ENCODE assay signal across 8 cellular contexts in genomic region chr19:14081797-14082674, GRCh38. TPM values are rescaled to one million over a fixed set of nuclear protein-coding genes. Genes with fewer than 3 reads are reported as not detected.
DNase-seq lines count a peak whose midpoint lies in the region; ATAC-seq and TF ChIP-seq lines count a peak whose summit lies in the region.

No MANE protein-coding gene starts in this region.

- no peak for TF ChIP-seq CTCF in hepatocyte (IDR thresholded peaks at IDR 0.05; ENCODE audit: poor library complexity)

- no peaks in the 10 kb centered on the region for H3K27me3 Mint-ChIP-seq in activated T-helper 2 cell treated with anti-CD3 and anti-CD28 coated beads, Interferon-gamma antibody, Interleukin-2, Interleukin-4, amounts not matched to agents 10 μg/mL and 5 μg/mL and 100 μg/mL, durations not matched to agents 14 hours and 24 hours and 36 hours (ENCODE audit: low read depth)

- intact Hi-C loops in activated T-helper 2 cell treated with anti-CD3 and anti-CD28 coated beads, Interferon-gamma antibody, Interleukin-2, Interleukin-4, amounts not matched to agents 10 μg/mL and 5 μg/mL and 100 μg/mL, durations not matched to agents 14 hours and 24 hours and 36 hours (cut with micrococcal nuclease): loop anchor here (1.0 to 10.0 kb wide), 5 partner anchors 9 to 297 kb away; partner anchors contain the start of genes ASF1B and PRKACA

- ATAC-seq in HG03457 (IDR thresholded peaks at IDR 0.05; ENCODE audit: unreplicated experiment): peak; percentile 5

- peaks cover 24% of the 10 kb centered on the region for H3K79me2 ChIP-seq in hepatocyte

- H3K9me2 ChIP-seq in hepatocyte (replicated peaks; ENCODE audit: insufficient read depth): no peaks in the 10 kb centered on the region

- H3K4me1 Mint-ChIP-seq in activated T-helper 2 cell treated with anti-CD3 and anti-CD28 coated beads, Interferon-gamma antibody, Interleukin-2, Interleukin-4, amounts not matched to agents 10 μg/mL and 5 μg/mL and 100 μg/mL, durations not matched to agents 14 hours and 24 hours and 36 hours (ENCODE audit: low read depth): peaks cover 7% of the 10 kb centered on the region

- peak overlapping the region; percentile 85 for H3K27ac ChIP-seq in hepatocyte
- H3K27ac ChIP-seq in skin epidermis: peak overlapping the region; percentile 33 to 98 (median 90)

- H3K4me1 ChIP-seq in hepatocyte (ENCODE audit: insufficient read depth): peaks cover 11% of the 10 kb centered on the region

- no peaks in the 10 kb centered on the region for H3K36me3 ChIP-seq in hepatocyte (replicated peaks; ENCODE audit: insufficient read depth, low read depth)

- DNase-seq in NCI-H345 (lab: John Stamatoyannopoulos, UW): peak; percentile 8
- no peak for DNase-seq in NCI-H345 treated with DMSO at 0.1 percent for 48 hours (lab: John Stamatoyannopoulos, UW; ENCODE audit: unreplicated experiment)
- DNase-seq in activated T-helper 2 cell treated with anti-CD3 and anti-CD28 coated beads, Interferon-gamma antibody, Interleukin-2, Interleukin-4, amounts not matched to agents 10 μg/mL and 5 μg/mL and 100 μg/mL, durations not matched to agents 14 hours and 24 hours and 36 hours (ENCODE audit: low spot score): no peak
- peak; percentile 55 for DNase-seq in hepatocyte (ENCODE audit: low spot score)
- DNase-seq in mesenteric fat pad (ENCODE audit: low spot score): no peak
- no peak for DNase-seq in DMS 273 treated with DMSO at 0.1 percent for 48 hours (lab: John Stamatoyannopoulos, UW)

- peak overlapping the region; percentile 93 for H3K27ac Mint-ChIP-seq in activated T-helper 2 cell treated with anti-CD3 and anti-CD28 coated beads, Interferon-gamma antibody, Interleukin-2, Interleukin-4, amounts not matched to agents 10 μg/mL and 5 μg/mL and 100 μg/mL, durations not matched to agents 14 hours and 24 hours and 36 hours

- H3K4me3 Mint-ChIP-seq in activated T-helper 2 cell treated with anti-CD3 and anti-CD28 coated beads, Interferon-gamma antibody, Interleukin-2, Interleukin-4, amounts not matched to agents 10 μg/mL and 5 μg/mL and 100 μg/mL, durations not matched to agents 14 hours and 24 hours and 36 hours (ENCODE audit: low read depth): peak overlapping the region; percentile 93

- peak overlapping the region; percentile 51 for H2AFZ ChIP-seq in hepatocyte

- H3K9me3 Mint-ChIP-seq in activated T-helper 2 cell treated with anti-CD3 and anti-CD28 coated beads, Interferon-gamma antibody, Interleukin-2, Interleukin-4, amounts not matched to agents 10 μg/mL and 5 μg/mL and 100 μg/mL, durations not matched to agents 14 hours and 24 hours and 36 hours: no peaks in the 10 kb centered on the region

- H3K4me2 ChIP-seq in hepatocyte: peak overlapping the region; percentile 87

- H3K36me3 Mint-ChIP-seq in activated T-helper 2 cell treated with anti-CD3 and anti-CD28 coated beads, Interferon-gamma antibody, Interleukin-2, Interleukin-4, amounts not matched to agents 10 μg/mL and 5 μg/mL and 100 μg/mL, durations not matched to agents 14 hours and 24 hours and 36 hours (ENCODE audit: low read depth): peaks cover 10% of the 10 kb centered on the region

- H3K4me3 ChIP-seq in hepatocyte (peak overlapping the region; percentile 49), skin epidermis (peak overlapping the region; percentile 45 to 77 (median 69))

- H4K20me1 ChIP-seq in hepatocyte (ENCODE audit: insufficient read depth, poor library complexity, severe bottlenecking): no peaks in the 10 kb centered on the region

- 29% methylated on average over 24 of the region's 24 CpGs for WGBS in hepatocyte (ENCODE audit: low lambda C conversion rate, missing lambda C conversion rate)

- H3K9me3 ChIP-seq in hepatocyte (ENCODE audit: low read depth): no peaks in the 10 kb centered on the region

- H3K27me3 ChIP-seq in hepatocyte: no peaks in the 10 kb centered on the region

RNA-seq across cellular contexts. Expression of gene C19orf67, which starts 3.5 kb away (rescaled TPM):
- 0.46 and 0.75 TPM in 2 replicates for total RNA-seq in activated T-helper 2 cell treated with anti-CD3 and anti-CD28 coated beads, Interferon-gamma antibody, Interleukin-2, Interleukin-4, amounts not matched to agents 10 μg/mL and 5 μg/mL and 100 μg/mL, durations not matched to agents 14 hours and 24 hours and 36 hours
- total RNA-seq in hepatocyte (not detected in 2 replicates), mesenteric fat pad (not detected)
- not detected in 2 replicates for polyA plus RNA-seq in hepatocyte

RNA-seq across cellular contexts. Expression of gene SAMD1, which starts 8.5 kb away (rescaled TPM):
- total RNA-seq in activated T-helper 2 cell treated with anti-CD3 and anti-CD28 coated beads, Interferon-gamma antibody, Interleukin-2, Interleukin-4, amounts not matched to agents 10 μg/mL and 5 μg/mL and 100 μg/mL, durations not matched to agents 14 hours and 24 hours and 36 hours: 131 and 136 TPM in 2 replicates
- total RNA-seq in hepatocyte: 25.6 and 35.8 TPM in 2 replicates
- polyA plus RNA-seq in hepatocyte: 44.8 and 45.6 TPM in 2 replicates
- total RNA-seq in mesenteric fat pad: 32.3 TPM

RNA-seq across cellular contexts. Expression of gene MISP3, which starts 9.4 kb away (rescaled TPM):
- 5.3 and 5.5 TPM in 2 replicates for total RNA-seq in activated T-helper 2 cell treated with anti-CD3 and anti-CD28 coated beads, Interferon-gamma antibody, Interleukin-2, Interleukin-4, amounts not matched to agents 10 μg/mL and 5 μg/mL and 100 μg/mL, durations not matched to agents 14 hours and 24 hours and 36 hours
- 3.7 and 4.9 TPM in 2 replicates for total RNA-seq in hepatocyte
- 12.5 and 13.1 TPM in 2 replicates for polyA plus RNA-seq in hepatocyte
- 1.7 TPM for total RNA-seq in mesenteric fat pad

RNA-seq across cellular contexts. Expression of gene PALM3, which starts 20.2 kb away (rescaled TPM):
- total RNA-seq in activated T-helper 2 cell treated with anti-CD3 and anti-CD28 coated beads, Interferon-gamma antibody, Interleukin-2, Interleukin-4, amounts not matched to agents 10 μg/mL and 5 μg/mL and 100 μg/mL, durations not matched to agents 14 hours and 24 hours and 36 hours: 0.34 TPM in 1 of 2 replicates, not detected in the other
- total RNA-seq in hepatocyte (2.1 and 2.3 TPM in 2 replicates), mesenteric fat pad (not detected)
- 2.3 and 3.4 TPM in 2 replicates for polyA plus RNA-seq in hepatocyte

RNA-seq across cellular contexts. Expression of gene PRKACA, which starts 35.5 kb away (rescaled TPM):
- total RNA-seq in activated T-helper 2 cell treated with anti-CD3 and anti-CD28 coated beads, Interferon-gamma antibody, Interleukin-2, Interleukin-4, amounts not matched to agents 10 μg/mL and 5 μg/mL and 100 μg/mL, durations not matched to agents 14 hours and 24 hours and 36 hours: 75.4 and 76.8 TPM in 2 replicates
- total RNA-seq in hepatocyte: 29.0 and 41.5 TPM in 2 replicates
- polyA plus RNA-seq in hepatocyte: 12.2 and 13.4 TPM in 2 replicates
- 160 TPM for total RNA-seq in mesenteric fat pad

Comparison
In these comparisons a context has a peak if more than half of its experiments do, and no peak if none do; other contexts are left out.
1. DNase-seq: peak in NCI-H345 (single experiment) and hepatocyte (single experiment); none in NCI-H345 treated with DMSO at 0.1 percent for 48 hours (single experiment), activated T-helper 2 cell treated with anti-CD3 and anti-CD28 coated beads, Interferon-gamma antibody, Interleukin-2, Interleukin-4, amounts not matched to agents 10 μg/mL and 5 μg/mL and 100 μg/mL, durations not matched to agents 14 hours and 24 hours and 36 hours (single experiment), mesenteric fat pad (single experiment) and DMS 273 treated with DMSO at 0.1 percent for 48 hours (single experiment).